8 cellular contexts compared by ENCODE assay signal in the genomic region with DNA sequence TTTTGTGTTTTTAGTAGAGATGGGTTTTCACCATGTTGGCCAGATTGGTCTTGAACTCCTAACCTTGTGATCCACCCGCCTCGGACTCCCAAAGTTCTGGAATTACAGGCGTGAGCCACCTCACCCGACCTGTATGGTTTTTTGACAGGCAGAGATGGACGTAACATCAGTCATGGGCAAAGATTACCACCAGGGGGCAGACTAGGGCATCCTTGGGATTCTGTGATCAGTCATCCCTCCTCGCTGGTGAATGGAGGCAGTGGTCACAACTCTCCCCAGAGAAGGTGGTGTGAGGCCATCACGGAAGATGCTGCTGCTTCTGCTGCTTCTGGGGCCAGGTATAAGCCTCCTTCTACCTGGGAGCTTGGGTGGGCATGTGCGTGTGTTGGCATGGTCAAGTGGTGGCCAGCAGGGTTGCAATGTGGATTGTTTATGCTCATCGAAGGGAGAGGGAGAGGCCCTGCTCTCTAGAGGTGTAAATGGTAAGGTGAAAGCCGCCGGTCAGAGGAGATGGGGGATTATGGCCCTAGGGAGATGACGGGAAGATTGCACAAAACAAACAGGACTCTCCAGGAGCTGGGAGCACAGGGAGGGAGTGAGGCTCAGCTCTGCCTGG.
A peak's percentile ranks its signal among the peaks of the same experiment; 100 is the strongest.
DNase-seq lines count a peak whose midpoint lies in the region; ATAC-seq, FAIRE-seq and TF ChIP-seq lines count a peak whose summit lies in the region.

No MANE protein-coding gene starts in this region.

- no peaks in the 10 kb centered on the region for H3K36me3 ChIP-seq in astrocyte (ENCODE audit: insufficient read depth, low read length)

- H3K79me2 ChIP-seq in astrocyte (ENCODE audit: insufficient read depth, low read length), result no peaks in the 10 kb centered on the region

- no peaks in the 10 kb centered on the region for H4K20me1 ChIP-seq in astrocyte (ENCODE audit: insufficient read depth, low read length)

- H3K4me3 Mint-ChIP-seq in T-helper 2 cell treated with Interferon-gamma antibody and Interleukin-4, amounts not matched to agents 5 μg/mL and 100 μg/mL, for 36 hours, result peak overlapping the region; percentile 84
- H3K4me3 Mint-ChIP-seq in astrocyte (ENCODE audit: unreplicated experiment), result no peak overlapping the region

- peak; percentile 30 for TF ChIP-seq CTCF in astrocyte (IDR thresholded peaks at IDR 0.05; ENCODE audit: insufficient read depth, low read depth, low read length)

- DNase-seq in COLO829 (ENCODE audit: low spot score) (peak; percentile 80), astrocyte (ENCODE audit: low read depth) (no peak), kidney glomerular epithelial cell (lab: John Stamatoyannopoulos, UW) (peak; percentile 12), occipital lobe (lab: John Stamatoyannopoulos, UW) (no peak)
- DNase-seq in T-helper 2 cell treated with Interferon-gamma antibody and Interleukin-4, amounts not matched to agents 5 μg/mL and 100 μg/mL, for 36 hours (ENCODE audit: low spot score), result peak; percentile 44
- DNase-seq in stimulated activated CD8-positive, alpha-beta memory T cell treated with anti-CD3 and anti-CD28 coated beads, Interleukin-12 subunit alpha, Interleukin-12 subunit beta, amount 100 ng/mL, for 4 hours (ENCODE audit: low read depth), result peak; percentile 14

- no peaks in the 10 kb centered on the region for H3K36me3 Mint-ChIP-seq in T-helper 2 cell treated with Interferon-gamma antibody and Interleukin-4, amounts not matched to agents 5 μg/mL and 100 μg/mL, for 36 hours (ENCODE audit: low read depth)
- H3K36me3 Mint-ChIP-seq in astrocyte (ENCODE audit: low read depth, unreplicated experiment), result no peaks in the 10 kb centered on the region

- H3K9me3 ChIP-seq in astrocyte (ENCODE audit: insufficient read depth, low read depth, low read length), result no peaks in the 10 kb centered on the region

- no peak for FAIRE-seq in astrocyte (lab: Jason Lieb, UNC)

- H3K27me3 ChIP-seq in astrocyte (ENCODE audit: insufficient read depth, low read length), result no peaks in the 10 kb centered on the region

- no peak overlapping the region for H3K4me3 ChIP-seq in astrocyte (ENCODE audit: insufficient read depth, low read depth, low read length)

- H3K4me2 ChIP-seq in astrocyte (ENCODE audit: low read length), result no peak overlapping the region

- H3K4me1 Mint-ChIP-seq in T-helper 2 cell treated with Interferon-gamma antibody and Interleukin-4, amounts not matched to agents 5 μg/mL and 100 μg/mL, for 36 hours (ENCODE audit: low read depth), result peaks cover 5% of the 10 kb centered on the region
- H3K4me1 Mint-ChIP-seq in astrocyte (ENCODE audit: low read depth, unreplicated experiment), result peaks cover 17% of the 10 kb centered on the region

- no peak overlapping the region for H2AFZ ChIP-seq in astrocyte (ENCODE audit: low read depth, low read length)

- H3K27me3 Mint-ChIP-seq in T-helper 2 cell treated with Interferon-gamma antibody and Interleukin-4, amounts not matched to agents 5 μg/mL and 100 μg/mL, for 36 hours (ENCODE audit: low read depth), result peaks cover 12% of the 10 kb centered on the region
- no peaks in the 10 kb centered on the region for H3K27me3 Mint-ChIP-seq in astrocyte (ENCODE audit: low read depth, unreplicated experiment)

- peak overlapping the region; percentile 86 for H3K27ac Mint-ChIP-seq in T-helper 2 cell treated with Interferon-gamma antibody and Interleukin-4, amounts not matched to agents 5 μg/mL and 100 μg/mL, for 36 hours
- H3K27ac Mint-ChIP-seq in astrocyte (ENCODE audit: unreplicated experiment), result no peak overlapping the region

- H3K9me3 Mint-ChIP-seq in T-helper 2 cell treated with Interferon-gamma antibody and Interleukin-4, amounts not matched to agents 5 μg/mL and 100 μg/mL, for 36 hours, result no peaks in the 10 kb centered on the region
- peaks cover 3% of the 10 kb centered on the region for H3K9me3 Mint-ChIP-seq in astrocyte (ENCODE audit: unreplicated experiment)

- H3K4me1 ChIP-seq in astrocyte (ENCODE audit: insufficient read depth, low read length), result peaks cover 8% of the 10 kb centered on the region

- no peak overlapping the region for H3K27ac ChIP-seq in astrocyte (ENCODE audit: low read depth, low read length)

- H3K9ac ChIP-seq in astrocyte (ENCODE audit: low read length), result no peak overlapping the region

- ATAC-seq in GM19351 (IDR thresholded peaks at IDR 0.05; ENCODE audit: unreplicated experiment) (peak; percentile 97), HG03565 (IDR thresholded peaks at IDR 0.05; ENCODE audit: unreplicated experiment) (peak; percentile 78)

Comparison
In these comparisons a context has a peak if more than half of its experiments do, and no peak if none do; other contexts are left out.
1. DNase-seq: peak in COLO829 (single experiment), T-helper 2 cell treated with Interferon-gamma antibody and Interleukin-4, amounts not matched to agents 5 μg/mL and 100 μg/mL, for 36 hours (single experiment), kidney glomerular epithelial cell (single experiment) and stimulated activated CD8-positive, alpha-beta memory T cell treated with anti-CD3 and anti-CD28 coated beads, Interleukin-12 subunit alpha, Interleukin-12 subunit beta, amount 100 ng/mL, for 4 hours (single experiment); none in astrocyte (single experiment) and occipital lobe (single experiment).